ENCODE assay signal across 1 cellular context in the genomic region with DNA sequence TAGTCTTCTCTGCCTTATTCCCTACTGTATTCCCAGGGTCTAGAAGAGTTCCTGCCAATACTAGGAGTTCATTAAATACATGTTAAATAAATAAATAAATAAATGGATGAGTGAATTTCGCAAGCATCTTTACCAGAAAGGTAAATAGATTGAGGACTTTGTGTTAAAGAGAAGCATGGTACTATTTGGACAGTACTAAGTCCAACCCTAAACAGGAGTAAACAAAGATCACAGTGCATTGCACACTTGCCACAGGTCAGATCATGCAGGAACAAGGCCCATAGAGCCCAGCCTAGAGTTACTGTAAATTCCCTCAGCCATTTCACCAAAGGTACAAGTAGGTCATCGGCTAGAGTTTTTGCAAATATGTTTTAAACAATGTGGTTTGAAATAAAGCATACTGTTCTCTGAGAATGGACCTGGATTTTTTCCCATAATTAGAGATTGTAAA.
TF ChIP-seq lines count a peak whose summit lies in the region.

No MANE protein-coding gene starts in this region.

TF ChIP-seq in HepG2, 621 proteins besides CTCF, POLR2A, EP300 and RAD21 (continued from another document and continues in another):
- no peak for TF ChIP-seq GABPA (IDR thresholded peaks at IDR 0.05; ENCODE audit: low read depth, low read length)
- TF ChIP-seq GABPA (CRISPR knock-in tag; IDR thresholded peaks at IDR 0.05; ENCODE audit: low read depth): peak; percentile 57; the same call in 1 of the 2 replicates
- no peak for TF ChIP-seq ZNF777 (CRISPR knock-in tag; IDR thresholded peaks at IDR 0.05)
- TF ChIP-seq, protein P1, sequence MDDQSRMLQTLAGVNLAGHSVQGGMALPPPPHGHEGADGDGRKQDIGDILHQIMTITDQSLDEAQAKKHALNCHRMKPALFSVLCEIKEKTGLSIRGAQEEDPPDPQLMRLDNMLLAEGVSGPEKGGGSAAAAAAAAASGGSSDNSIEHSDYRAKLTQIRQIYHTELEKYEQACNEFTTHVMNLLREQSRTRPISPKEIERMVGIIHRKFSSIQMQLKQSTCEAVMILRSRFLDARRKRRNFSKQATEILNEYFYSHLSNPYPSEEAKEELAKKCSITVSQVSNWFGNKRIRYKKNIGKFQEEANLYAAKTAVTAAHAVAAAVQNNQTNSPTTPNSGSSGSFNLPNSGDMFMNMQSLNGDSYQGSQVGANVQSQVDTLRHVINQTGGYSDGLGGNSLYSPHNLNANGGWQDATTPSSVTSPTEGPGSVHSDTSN (CRISPR knock-in tag; IDR thresholded peaks at IDR 0.05; ENCODE audit: borderline replicate concordance): no peak
- TF ChIP-seq, protein P2, sequence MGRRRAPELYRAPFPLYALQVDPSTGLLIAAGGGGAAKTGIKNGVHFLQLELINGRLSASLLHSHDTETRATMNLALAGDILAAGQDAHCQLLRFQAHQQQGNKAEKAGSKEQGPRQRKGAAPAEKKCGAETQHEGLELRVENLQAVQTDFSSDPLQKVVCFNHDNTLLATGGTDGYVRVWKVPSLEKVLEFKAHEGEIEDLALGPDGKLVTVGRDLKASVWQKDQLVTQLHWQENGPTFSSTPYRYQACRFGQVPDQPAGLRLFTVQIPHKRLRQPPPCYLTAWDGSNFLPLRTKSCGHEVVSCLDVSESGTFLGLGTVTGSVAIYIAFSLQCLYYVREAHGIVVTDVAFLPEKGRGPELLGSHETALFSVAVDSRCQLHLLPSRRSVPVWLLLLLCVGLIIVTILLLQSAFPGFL (CRISPR knock-in tag; IDR thresholded peaks at IDR 0.05): no peak
- TF ChIP-seq BRD4 (CRISPR knock-in tag; IDR thresholded peaks at IDR 0.05): peak; percentile 71; the same call in 1 of the 2 replicates
- TF ChIP-seq, protein P3, sequence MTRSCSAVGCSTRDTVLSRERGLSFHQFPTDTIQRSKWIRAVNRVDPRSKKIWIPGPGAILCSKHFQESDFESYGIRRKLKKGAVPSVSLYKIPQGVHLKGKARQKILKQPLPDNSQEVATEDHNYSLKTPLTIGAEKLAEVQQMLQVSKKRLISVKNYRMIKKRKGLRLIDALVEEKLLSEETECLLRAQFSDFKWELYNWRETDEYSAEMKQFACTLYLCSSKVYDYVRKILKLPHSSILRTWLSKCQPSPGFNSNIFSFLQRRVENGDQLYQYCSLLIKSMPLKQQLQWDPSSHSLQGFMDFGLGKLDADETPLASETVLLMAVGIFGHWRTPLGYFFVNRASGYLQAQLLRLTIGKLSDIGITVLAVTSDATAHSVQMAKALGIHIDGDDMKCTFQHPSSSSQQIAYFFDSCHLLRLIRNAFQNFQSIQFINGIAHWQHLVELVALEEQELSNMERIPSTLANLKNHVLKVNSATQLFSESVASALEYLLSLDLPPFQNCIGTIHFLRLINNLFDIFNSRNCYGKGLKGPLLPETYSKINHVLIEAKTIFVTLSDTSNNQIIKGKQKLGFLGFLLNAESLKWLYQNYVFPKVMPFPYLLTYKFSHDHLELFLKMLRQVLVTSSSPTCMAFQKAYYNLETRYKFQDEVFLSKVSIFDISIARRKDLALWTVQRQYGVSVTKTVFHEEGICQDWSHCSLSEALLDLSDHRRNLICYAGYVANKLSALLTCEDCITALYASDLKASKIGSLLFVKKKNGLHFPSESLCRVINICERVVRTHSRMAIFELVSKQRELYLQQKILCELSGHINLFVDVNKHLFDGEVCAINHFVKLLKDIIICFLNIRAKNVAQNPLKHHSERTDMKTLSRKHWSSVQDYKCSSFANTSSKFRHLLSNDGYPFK (CRISPR knock-in tag; IDR thresholded peaks at IDR 0.05; ENCODE audit: borderline replicate concordance): no peak
- TF ChIP-seq NR3C1 (CRISPR knock-in tag; IDR thresholded peaks at IDR 0.05): no peak
- TF ChIP-seq ATRX (CRISPR knock-in tag; IDR thresholded peaks at IDR 0.05; ENCODE audit: borderline replicate concordance): no peak
- TF ChIP-seq ZNF709 (CRISPR knock-in tag; IDR thresholded peaks at IDR 0.05): no peak
- TF ChIP-seq SNAI1 (CRISPR knock-in tag; IDR thresholded peaks at IDR 0.05; ENCODE audit: borderline replicate concordance): no peak
- TF ChIP-seq REPIN1 (CRISPR knock-in tag; IDR thresholded peaks at IDR 0.05; ENCODE audit: borderline replicate concordance, low read depth): no peak
- TF ChIP-seq, protein P4, sequence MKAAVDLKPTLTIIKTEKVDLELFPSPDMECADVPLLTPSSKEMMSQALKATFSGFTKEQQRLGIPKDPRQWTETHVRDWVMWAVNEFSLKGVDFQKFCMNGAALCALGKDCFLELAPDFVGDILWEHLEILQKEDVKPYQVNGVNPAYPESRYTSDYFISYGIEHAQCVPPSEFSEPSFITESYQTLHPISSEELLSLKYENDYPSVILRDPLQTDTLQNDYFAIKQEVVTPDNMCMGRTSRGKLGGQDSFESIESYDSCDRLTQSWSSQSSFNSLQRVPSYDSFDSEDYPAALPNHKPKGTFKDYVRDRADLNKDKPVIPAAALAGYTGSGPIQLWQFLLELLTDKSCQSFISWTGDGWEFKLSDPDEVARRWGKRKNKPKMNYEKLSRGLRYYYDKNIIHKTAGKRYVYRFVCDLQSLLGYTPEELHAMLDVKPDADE (CRISPR knock-in tag; IDR thresholded peaks at IDR 0.05): no peak
- TF ChIP-seq SAP130 (CRISPR knock-in tag; IDR thresholded peaks at IDR 0.05; ENCODE audit: low read depth): peak; percentile 80
- peak in 1 of 2 experiments; percentile 82; a peak in 2 of 4 replicates for TF ChIP-seq NR2F1 (CRISPR knock-in tag; IDR thresholded peaks at IDR 0.05)
- TF ChIP-seq FOXJ3 (CRISPR knock-in tag; IDR thresholded peaks at IDR 0.05; ENCODE audit: borderline replicate concordance): peak; percentile 96
- no peak for TF ChIP-seq JUND (CRISPR knock-in tag; IDR thresholded peaks at IDR 0.05)
- 0 out of 2 replicates have a peak, but pooled peaks have one; percentile 26 for TF ChIP-seq MXD4 (CRISPR knock-in tag; IDR thresholded peaks at IDR 0.05)
- no peak for TF ChIP-seq DR1 (CRISPR knock-in tag; IDR thresholded peaks at IDR 0.05)
- TF ChIP-seq ZNF569 (CRISPR knock-in tag; IDR thresholded peaks at IDR 0.05; ENCODE audit: borderline replicate concordance): no peak
- TF ChIP-seq SMYD3 (CRISPR knock-in tag; IDR thresholded peaks at IDR 0.05): no peak
- peak; percentile 41; the same call in 1 of the 2 replicates for TF ChIP-seq BHLHE40 (IDR thresholded peaks at IDR 0.05; ENCODE audit: low read length)
- TF ChIP-seq NFKBIZ (CRISPR knock-in tag; IDR thresholded peaks at IDR 0.05): peak; percentile 66; the same call in 1 of the 2 replicates
- peak; percentile 69; the same call in 1 of the 2 replicates for TF ChIP-seq TBX3 (IDR thresholded peaks at IDR 0.05; ENCODE audit: borderline replicate concordance)
- TF ChIP-seq PHF21A (CRISPR knock-in tag; IDR thresholded peaks at IDR 0.05): peak; percentile 55
- peak; percentile 87 for TF ChIP-seq ZMYM2 (CRISPR knock-in tag; IDR thresholded peaks at IDR 0.05)
- 0 out of 3 replicates have a peak, but pooled peaks have one; percentile 50 for TF ChIP-seq MXI1 (IDR thresholded peaks at IDR 0.05; ENCODE audit: borderline replicate concordance, low read depth, low read length)
- no peak for TF ChIP-seq ELF1 (CRISPR knock-in tag; IDR thresholded peaks at IDR 0.05)
- no peak for TF ChIP-seq ZNF724P (CRISPR knock-in tag; IDR thresholded peaks at IDR 0.05; ENCODE audit: borderline replicate concordance)
- TF ChIP-seq ZFX (CRISPR knock-in tag; IDR thresholded peaks at IDR 0.05; ENCODE audit: low read depth): peak; percentile 96
- TF ChIP-seq PHF8 (CRISPR knock-in tag; IDR thresholded peaks at IDR 0.05): peak; percentile 26; the same call in 1 of the 2 replicates
- no peak for TF ChIP-seq ZNF720 (CRISPR knock-in tag; IDR thresholded peaks at IDR 0.05)
- TF ChIP-seq NFYC (CRISPR knock-in tag; IDR thresholded peaks at IDR 0.05): no peak
- TF ChIP-seq ZNF558 (CRISPR knock-in tag; IDR thresholded peaks at IDR 0.05; ENCODE audit: borderline replicate concordance): no peak
- peak; percentile 88 for TF ChIP-seq TEAD3 (CRISPR knock-in tag; optimal IDR thresholded peaks at IDR 0.05; ENCODE audit: borderline replicate concordance)
- no peak for TF ChIP-seq CREB1 (IDR thresholded peaks at IDR 0.05)
- peak; percentile 72 for TF ChIP-seq CREB1 (CRISPR knock-in tag; IDR thresholded peaks at IDR 0.05)
- TF ChIP-seq RFXAP (CRISPR knock-in tag; IDR thresholded peaks at IDR 0.05; ENCODE audit: borderline replicate concordance): 0 out of 2 replicates have a peak, but pooled peaks have one; percentile 54
- TF ChIP-seq, protein P5, sequence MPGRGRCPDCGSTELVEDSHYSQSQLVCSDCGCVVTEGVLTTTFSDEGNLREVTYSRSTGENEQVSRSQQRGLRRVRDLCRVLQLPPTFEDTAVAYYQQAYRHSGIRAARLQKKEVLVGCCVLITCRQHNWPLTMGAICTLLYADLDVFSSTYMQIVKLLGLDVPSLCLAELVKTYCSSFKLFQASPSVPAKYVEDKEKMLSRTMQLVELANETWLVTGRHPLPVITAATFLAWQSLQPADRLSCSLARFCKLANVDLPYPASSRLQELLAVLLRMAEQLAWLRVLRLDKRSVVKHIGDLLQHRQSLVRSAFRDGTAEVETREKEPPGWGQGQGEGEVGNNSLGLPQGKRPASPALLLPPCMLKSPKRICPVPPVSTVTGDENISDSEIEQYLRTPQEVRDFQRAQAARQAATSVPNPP (CRISPR knock-in tag; IDR thresholded peaks at IDR 0.05): no peak
- TF ChIP-seq, protein P6, sequence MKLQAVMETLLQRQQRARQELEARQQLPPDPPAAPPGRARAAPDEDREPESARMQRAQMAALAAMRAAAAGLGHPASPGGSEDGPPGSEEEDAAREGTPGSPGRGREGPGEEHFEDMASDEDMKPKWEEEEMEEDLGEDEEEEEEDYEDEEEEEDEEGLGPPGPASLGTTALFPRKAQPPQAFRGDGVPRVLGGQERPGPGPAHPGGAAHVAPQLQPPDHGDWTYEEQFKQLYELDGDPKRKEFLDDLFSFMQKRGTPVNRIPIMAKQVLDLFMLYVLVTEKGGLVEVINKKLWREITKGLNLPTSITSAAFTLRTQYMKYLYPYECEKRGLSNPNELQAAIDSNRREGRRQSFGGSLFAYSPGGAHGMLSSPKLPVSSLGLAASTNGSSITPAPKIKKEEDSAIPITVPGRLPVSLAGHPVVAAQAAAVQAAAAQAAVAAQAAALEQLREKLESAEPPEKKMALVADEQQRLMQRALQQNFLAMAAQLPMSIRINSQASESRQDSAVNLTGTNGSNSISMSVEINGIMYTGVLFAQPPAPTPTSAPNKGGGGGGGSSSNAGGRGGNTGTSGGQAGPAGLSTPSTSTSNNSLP (IDR thresholded peaks at IDR 0.05; ENCODE audit: low read depth, low read length): peak; percentile 52
- TF ChIP-seq, protein P7, sequence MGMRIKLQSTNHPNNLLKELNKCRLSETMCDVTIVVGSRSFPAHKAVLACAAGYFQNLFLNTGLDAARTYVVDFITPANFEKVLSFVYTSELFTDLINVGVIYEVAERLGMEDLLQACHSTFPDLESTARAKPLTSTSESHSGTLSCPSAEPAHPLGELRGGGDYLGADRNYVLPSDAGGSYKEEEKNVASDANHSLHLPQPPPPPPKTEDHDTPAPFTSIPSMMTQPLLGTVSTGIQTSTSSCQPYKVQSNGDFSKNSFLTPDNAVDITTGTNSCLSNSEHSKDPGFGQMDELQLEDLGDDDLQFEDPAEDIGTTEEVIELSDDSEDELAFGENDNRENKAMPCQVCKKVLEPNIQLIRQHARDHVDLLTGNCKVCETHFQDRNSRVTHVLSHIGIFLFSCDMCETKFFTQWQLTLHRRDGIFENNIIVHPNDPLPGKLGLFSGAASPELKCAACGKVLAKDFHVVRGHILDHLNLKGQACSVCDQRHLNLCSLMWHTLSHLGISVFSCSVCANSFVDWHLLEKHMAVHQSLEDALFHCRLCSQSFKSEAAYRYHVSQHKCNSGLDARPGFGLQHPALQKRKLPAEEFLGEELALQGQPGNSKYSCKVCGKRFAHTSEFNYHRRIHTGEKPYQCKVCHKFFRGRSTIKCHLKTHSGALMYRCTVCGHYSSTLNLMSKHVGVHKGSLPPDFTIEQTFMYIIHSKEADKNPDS (CRISPR knock-in tag; IDR thresholded peaks at IDR 0.05): 0 out of 2 replicates have a peak, but pooled peaks have one; percentile 67
- no peak; the same call in 1 of the 2 replicates for TF ChIP-seq HMG20B (CRISPR knock-in tag; conservative IDR thresholded peaks at IDR 0.05)
- no peak for TF ChIP-seq ZNF644 (CRISPR knock-in tag; IDR thresholded peaks at IDR 0.05; ENCODE audit: low read depth)
- no peak for TF ChIP-seq EZH2 (conservative IDR thresholded peaks at IDR 0.05; ENCODE audit: low read depth, low read length)
- TF ChIP-seq, protein P8, sequence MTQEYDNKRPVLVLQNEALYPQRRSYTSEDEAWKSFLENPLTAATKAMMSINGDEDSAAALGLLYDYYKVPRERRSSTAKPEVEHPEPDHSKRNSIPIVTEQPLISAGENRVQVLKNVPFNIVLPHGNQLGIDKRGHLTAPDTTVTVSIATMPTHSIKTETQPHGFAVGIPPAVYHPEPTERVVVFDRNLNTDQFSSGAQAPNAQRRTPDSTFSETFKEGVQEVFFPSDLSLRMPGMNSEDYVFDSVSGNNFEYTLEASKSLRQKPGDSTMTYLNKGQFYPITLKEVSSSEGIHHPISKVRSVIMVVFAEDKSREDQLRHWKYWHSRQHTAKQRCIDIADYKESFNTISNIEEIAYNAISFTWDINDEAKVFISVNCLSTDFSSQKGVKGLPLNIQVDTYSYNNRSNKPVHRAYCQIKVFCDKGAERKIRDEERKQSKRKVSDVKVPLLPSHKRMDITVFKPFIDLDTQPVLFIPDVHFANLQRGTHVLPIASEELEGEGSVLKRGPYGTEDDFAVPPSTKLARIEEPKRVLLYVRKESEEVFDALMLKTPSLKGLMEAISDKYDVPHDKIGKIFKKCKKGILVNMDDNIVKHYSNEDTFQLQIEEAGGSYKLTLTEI (CRISPR knock-in tag; conservative IDR thresholded peaks at IDR 0.05): no peak
- TF ChIP-seq ZNF839 (CRISPR knock-in tag; IDR thresholded peaks at IDR 0.05; ENCODE audit: borderline replicate concordance): no peak
- TF ChIP-seq, protein P9, sequence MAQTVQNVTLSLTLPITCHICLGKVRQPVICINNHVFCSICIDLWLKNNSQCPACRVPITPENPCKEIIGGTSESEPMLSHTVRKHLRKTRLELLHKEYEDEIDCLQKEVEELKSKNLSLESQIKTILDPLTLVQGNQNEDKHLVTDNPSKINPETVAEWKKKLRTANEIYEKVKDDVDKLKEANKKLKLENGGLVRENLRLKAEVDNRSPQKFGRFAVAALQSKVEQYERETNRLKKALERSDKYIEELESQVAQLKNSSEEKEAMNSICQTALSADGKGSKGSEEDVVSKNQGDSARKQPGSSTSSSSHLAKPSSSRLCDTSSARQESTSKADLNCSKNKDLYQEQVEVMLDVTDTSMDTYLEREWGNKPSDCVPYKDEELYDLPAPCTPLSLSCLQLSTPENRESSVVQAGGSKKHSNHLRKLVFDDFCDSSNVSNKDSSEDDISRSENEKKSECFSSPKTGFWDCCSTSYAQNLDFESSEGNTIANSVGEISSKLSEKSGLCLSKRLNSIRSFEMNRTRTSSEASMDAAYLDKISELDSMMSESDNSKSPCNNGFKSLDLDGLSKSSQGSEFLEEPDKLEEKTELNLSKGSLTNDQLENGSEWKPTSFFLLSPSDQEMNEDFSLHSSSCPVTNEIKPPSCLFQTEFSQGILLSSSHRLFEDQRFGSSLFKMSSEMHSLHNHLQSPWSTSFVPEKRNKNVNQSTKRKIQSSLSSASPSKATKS (CRISPR knock-in tag; IDR thresholded peaks at IDR 0.05): no peak
- TF ChIP-seq IKZF4 (CRISPR knock-in tag; IDR thresholded peaks at IDR 0.05; ENCODE audit: borderline replicate concordance, low read depth, not compliant biosample characterization): no peak
- TF ChIP-seq, protein P10, sequence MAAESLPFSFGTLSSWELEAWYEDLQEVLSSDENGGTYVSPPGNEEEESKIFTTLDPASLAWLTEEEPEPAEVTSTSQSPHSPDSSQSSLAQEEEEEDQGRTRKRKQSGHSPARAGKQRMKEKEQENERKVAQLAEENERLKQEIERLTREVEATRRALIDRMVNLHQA (CRISPR knock-in tag; IDR thresholded peaks at IDR 0.05): no peak
- TF ChIP-seq ZNF333 (CRISPR knock-in tag; IDR thresholded peaks at IDR 0.05; ENCODE audit: borderline replicate concordance): no peak
